In the genomic region with DNA sequence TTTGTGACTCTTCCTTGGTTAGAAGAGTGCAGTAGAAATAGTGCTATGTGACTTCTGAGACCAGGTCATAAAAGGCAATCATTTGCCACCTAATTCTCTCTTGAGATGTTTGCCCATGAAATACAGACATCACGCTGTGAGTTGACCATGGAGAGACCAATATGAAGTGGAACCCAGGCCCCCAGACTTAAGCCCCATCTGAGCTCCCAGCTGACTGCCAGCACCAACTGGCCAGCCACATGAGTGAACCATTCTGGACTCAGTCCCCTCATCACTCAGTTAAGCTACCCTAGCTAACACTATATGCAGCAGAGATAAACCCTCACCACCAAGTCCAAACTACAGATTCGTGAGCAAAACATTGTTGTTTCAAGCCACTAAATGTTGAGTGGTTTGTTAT, we compare ENCODE assay signal across 8 cellular contexts.
"Had no signal": no experiment of that assay in that cellular context is flagged by ENCODE, and none has a peak within 500 bp of the region (broad histone marks: within the 10 kb centered on the region; RNA-seq: fewer than 3 reads in every experiment).

No MANE protein-coding gene starts in this region.

- DNase-seq: GOT3, H7, HFFc6, KG1 had no signal

- H3K9me3 Mint-ChIP-seq: HFFc6 had no signal

- H3K36me3 Mint-ChIP-seq: IgD-negative memory B cell had no signal

- FAIRE-seq: HepG2 had no signal

- H3K27ac Mint-ChIP-seq: HFFc6, IgD-negative memory B cell had no signal

- H3K9me3 ChIP-seq: HAP-1 had no signal

- ATAC-seq: HCT116, HepG2 had no signal

- H3K4me3 ChIP-seq: HAP-1 had no signal

- H3K36me3 ChIP-seq: HAP-1 had no signal

- H3K4me3 Mint-ChIP-seq: HFFc6, IgD-negative memory B cell had no signal

- H3K4me1 Mint-ChIP-seq: IgD-negative memory B cell had no signal

- H3K4me1 ChIP-seq: HAP-1 had no signal
